Comparison of ENCODE assay signal across 9 cellular contexts in genomic region chr4:74133786-74134499, GRCh38. TPM values are rescaled to one million over a fixed set of nuclear protein-coding genes. Genes with fewer than 3 reads are reported as not detected.
DNase-seq lines count a peak whose midpoint lies in the region; ATAC-seq, FAIRE-seq and TF ChIP-seq lines count a peak whose summit lies in the region.
"Had no signal": no experiment of that assay in that cellular context is flagged by ENCODE, and none has a peak within 500 bp of the region (broad histone marks: within the 10 kb centered on the region; RNA-seq: fewer than 3 reads in every experiment).

No MANE protein-coding gene starts in this region.

- intact Hi-C loops in A673 (cut with micrococcal nuclease; ENCODE audit: unreplicated experiment): loop anchor here (2.0 to 10.0 kb wide), 3 partner anchors 189 to 562 kb away; no protein-coding TSS in a partner anchor
- intact Hi-C loops in endothelial cell of umbilical vein (cut with micrococcal nuclease): loop anchor here (1.0 to 5.0 kb wide), 12 partner anchors 35 to 823 kb away; partner anchors contain the start of genes CXCL2 and CXCL5

- H3K4me1 ChIP-seq in A673 (ENCODE audit: insufficient read depth, low read length, poor library complexity, severe bottlenecking) (no peaks in the 10 kb centered on the region), endothelial cell of umbilical vein (ENCODE audit: control insufficient read depth, extremely low read depth, insufficient read depth, low read length) (no peaks in the 10 kb centered on the region)

- FAIRE-seq in endothelial cell of umbilical vein (lab: Jason Lieb, UNC): peak; percentile 66

- DNase-seq in A673 (ENCODE audit: low spot score) (peak; percentile 73), NCI-H2196 treated with DMSO at 0.1 percent for 48 hours (lab: John Stamatoyannopoulos, UW; ENCODE audit: unreplicated experiment) (peak; percentile 17), endothelial cell of umbilical vein (ENCODE audit: low read depth, low spot score) (peak; percentile 90), mesothelial cell of epicardium (ENCODE audit: low spot score in 2 of 2, unreplicated experiment in 2 of 2) (peak in 1 of 2 experiments; percentile 76)
- peak; percentile 65 for DNase-seq in activated CD4-positive, alpha-beta T cell treated with anti-CD3 and anti-CD28 coated beads for 48 hours
- peak; percentile 47 to 50 for DNase-seq in stimulated activated naive CD8-positive, alpha-beta T cell treated with anti-CD3 and anti-CD28 coated beads, Interleukin-15, amount 100 ng/mL, for 72 hours

- H3K9me3 ChIP-seq in A673 (ENCODE audit: low read depth, low read length, poor library complexity, severe bottlenecking) (no peaks in the 10 kb centered on the region), endothelial cell of umbilical vein (replicated peaks; ENCODE audit: control insufficient read depth, insufficient read depth, low read length) (no peaks in the 10 kb centered on the region)

- H4K20me1 ChIP-seq in endothelial cell of umbilical vein (replicated peaks; ENCODE audit: control insufficient read depth, extremely low read depth, insufficient read depth, low read length): no peaks in the 10 kb centered on the region

- TF ChIP-seq POLR2A in endothelial cell of umbilical vein (IDR thresholded peaks at IDR 0.05; ENCODE audit: low read depth, low read length): no peak

- peaks cover 40% of the 10 kb centered on the region for H3K9me3 Mint-ChIP-seq in mesothelial cell of epicardium
- H3K9me3 Mint-ChIP-seq in stimulated activated naive CD8-positive, alpha-beta T cell treated with anti-CD3 and anti-CD28 coated beads, Interleukin-15, amount 100 ng/mL, for 72 hours: peaks cover 0 to 7% of the 10 kb centered on the region in 2 donors

- H3K4me3 ChIP-seq in A673 (ENCODE audit: low read depth, low read length, poor library complexity, severe bottlenecking): no peak overlapping the region
- H3K4me3 ChIP-seq in GM12875 (ENCODE audit: low read depth, low read length): no peak overlapping the region
- no peak overlapping the region for H3K4me3 ChIP-seq in endothelial cell of umbilical vein (replicated peaks in 1 of 3; ENCODE audit: insufficient read depth in 1 of 3, low read depth in 1 of 3, low read length in 3 of 3)
- H3K4me3 ChIP-seq: skin epidermis had no signal

- H2AFZ ChIP-seq in endothelial cell of umbilical vein (ENCODE audit: low read depth, low read length): peak overlapping the region; percentile 45

- no peak overlapping the region for H3K27ac Mint-ChIP-seq in mesothelial cell of epicardium
- H3K27ac Mint-ChIP-seq in stimulated activated naive CD8-positive, alpha-beta T cell treated with anti-CD3 and anti-CD28 coated beads, Interleukin-15, amount 100 ng/mL, for 72 hours: no peak overlapping the region

- H3K36me3 ChIP-seq in A673 (ENCODE audit: insufficient read depth, low read length, poor library complexity, severe bottlenecking) (no peaks in the 10 kb centered on the region), endothelial cell of umbilical vein (ENCODE audit: control insufficient read depth in 2 of 2, extremely low read depth in 1 of 2, insufficient read depth in 2 of 2, low read length in 2 of 2) (no peaks in the 10 kb centered on the region)

- dilution Hi-C loops in endothelial cell of umbilical vein (cut with MboI; ENCODE audit: extremely low pct_ligation_motif_present, low sequenced_read_pairs): no loop called here

- H3K27me3 ChIP-seq in A673 (replicated peaks; ENCODE audit: insufficient read depth, low read depth, low read length, poor library complexity) (no peaks in the 10 kb centered on the region), endothelial cell of umbilical vein (ENCODE audit: control insufficient read depth in 2 of 2, insufficient read depth in 2 of 2, low read length in 2 of 2) (no peaks in the 10 kb centered on the region)

- peaks cover 6% of the 10 kb centered on the region for H3K36me3 Mint-ChIP-seq in mesothelial cell of epicardium

- H3K4me1 Mint-ChIP-seq in mesothelial cell of epicardium: peaks cover 5% of the 10 kb centered on the region
- no peaks in the 10 kb centered on the region for H3K4me1 Mint-ChIP-seq in stimulated activated naive CD8-positive, alpha-beta T cell treated with anti-CD3 and anti-CD28 coated beads, Interleukin-15, amount 100 ng/mL, for 72 hours

- no peak overlapping the region for H3K9ac ChIP-seq in endothelial cell of umbilical vein (replicated peaks; ENCODE audit: extremely low read depth, insufficient read depth, low read length)

- TF ChIP-seq CTCF in A673 (conservative IDR thresholded peaks at IDR 0.05; ENCODE audit: low read depth, low read length): peak; percentile 68
- peak; percentile 68 for TF ChIP-seq CTCF in GM12875 (IDR thresholded peaks at IDR 0.05; ENCODE audit: borderline replicate concordance, insufficient read depth, low read depth, low read length)
- peak; percentile 64 to 81 for TF ChIP-seq CTCF in endothelial cell of umbilical vein (IDR thresholded peaks at IDR 0.05; ENCODE audit: extremely low read depth in 1 of 2, insufficient read depth in 1 of 2, low read depth in 1 of 2, low read length in 2 of 2)
- peak; percentile 63 for TF ChIP-seq CTCF in mesothelial cell of epicardium (IDR thresholded peaks at IDR 0.05; ENCODE audit: unreplicated experiment)

- H3K27ac ChIP-seq in A673 (ENCODE audit: low read depth, low read length, poor library complexity, severe bottlenecking) (no peak overlapping the region), endothelial cell of umbilical vein (ENCODE audit: insufficient read depth, low read depth, low read length) (no peak overlapping the region)
- H3K27ac ChIP-seq: skin epidermis had no signal

- no peak overlapping the region for H3K4me2 ChIP-seq in endothelial cell of umbilical vein (ENCODE audit: insufficient read depth, low read length)

- BruUV-seq in A673 (replicated peaks; lab: Mats Ljungman, UMichigan) (no TSS peak), endothelial cell of umbilical vein (replicated peaks; lab: Mats Ljungman, UMichigan) (no TSS peak)

- CTCF ChIA-PET in A673 (lab: Charles Lee): no interaction called here
- CTCF ChIA-PET in endothelial cell of umbilical vein (lab: Charles Lee): interaction anchor here (0.6 to 4.9 kb wide), 81 partner anchors 9 to 825 kb away, joined by 3 to 95 read pairs (median 5); partner anchors contain the start of genes CXCL1, CXCL2, CXCL3 and CXCL5

- POLR2A ChIA-PET in A673 (lab: Charles Lee; ENCODE audit: low non-redundant PET): no interaction called here
- POLR2A ChIA-PET in endothelial cell of umbilical vein (lab: Charles Lee): interaction anchor here (0.9 to 1.5 kb wide), 2 partner anchors 36 to 135 kb away, joined by 3 read pairs; partner anchors contain the start of gene CXCL2

- no peaks in the 10 kb centered on the region for H3K9me1 ChIP-seq in endothelial cell of umbilical vein (replicated peaks; ENCODE audit: control insufficient read depth, extremely low read depth, insufficient read depth, low read length)

- no peaks in the 10 kb centered on the region for H3K27me3 Mint-ChIP-seq in mesothelial cell of epicardium (ENCODE audit: low read depth)
- no peaks in the 10 kb centered on the region for H3K27me3 Mint-ChIP-seq in stimulated activated naive CD8-positive, alpha-beta T cell treated with anti-CD3 and anti-CD28 coated beads, Interleukin-15, amount 100 ng/mL, for 72 hours

- no peaks in the 10 kb centered on the region for H3K79me2 ChIP-seq in endothelial cell of umbilical vein (ENCODE audit: control insufficient read depth, insufficient read depth, low read length)

- H3K4me3 Mint-ChIP-seq in mesothelial cell of epicardium: no peak overlapping the region
- no peak overlapping the region for H3K4me3 Mint-ChIP-seq in stimulated activated naive CD8-positive, alpha-beta T cell treated with anti-CD3 and anti-CD28 coated beads, Interleukin-15, amount 100 ng/mL, for 72 hours

- ATAC-seq in HG02938 (IDR thresholded peaks at IDR 0.05; ENCODE audit: unreplicated experiment): peak; percentile 89
- ATAC-seq in stimulated activated naive CD8-positive, alpha-beta T cell treated with anti-CD3 and anti-CD28 coated beads, Interleukin-15, amount 100 ng/mL, for 72 hours: peak; percentile 68

TF ChIP-seq in endothelial cell of umbilical vein, 7 proteins besides CTCF, POLR2A, EP300 and RAD21 (continues in another document):
- TF ChIP-seq POLR2AphosphoS5 (IDR thresholded peaks at IDR 0.05; ENCODE audit: insufficient read depth, low read depth, low read length): no peak
- TF ChIP-seq MAX (IDR thresholded peaks at IDR 0.05; ENCODE audit: insufficient read depth, insufficient read length): no peak
- no peak for TF ChIP-seq JUN (IDR thresholded peaks at IDR 0.05; ENCODE audit: borderline replicate concordance, insufficient read depth, insufficient read length, low read depth)
- no peak for TF ChIP-seq EZH2 (IDR thresholded peaks at IDR 0.05; ENCODE audit: borderline replicate concordance, low read depth, low read length, severe bottlenecking)
- TF ChIP-seq MYC (IDR thresholded peaks at IDR 0.05; ENCODE audit: low read depth, low read length): no peak
- no peak for TF ChIP-seq FOS (IDR thresholded peaks at IDR 0.05; ENCODE audit: borderline replicate concordance, insufficient read depth, low read length)

RNA-seq across cellular contexts. Expression of gene MTHFD2L, which starts 24.0 kb away (rescaled TPM):
- total RNA-seq in A673 (2021): 11.3 and 11.4 TPM in 2 replicates
- total RNA-seq in endothelial cell of umbilical vein: 12.4 and 15.2 TPM in 2 replicates
- 4.4 and 6.9 TPM in 2 replicates for polyA plus RNA-seq in endothelial cell of umbilical vein
- polyA plus RNA-seq in endothelial cell of umbilical vein (2011; cell fraction: cytosol; rRNA removed): 5.7 and 5.8 TPM in 2 replicates
- polyA plus RNA-seq in endothelial cell of umbilical vein (2011; cell fraction: nucleus; rRNA removed): 10.9 and 17.7 TPM in 2 replicates
- 5.8 and 9.6 TPM in 2 replicates for polyA plus RNA-seq in endothelial cell of umbilical vein (2012)
- polyA minus RNA-seq in endothelial cell of umbilical vein: 10.8 and 12.9 TPM in 2 replicates
- 9.7 TPM for polyA minus RNA-seq in endothelial cell of umbilical vein (2011; cell fraction: cytosol; rRNA and poly(A)+ RNA removed)
- 40.7 and 49.2 TPM in 2 replicates for polyA minus RNA-seq in endothelial cell of umbilical vein (2011; cell fraction: nucleus; rRNA and poly(A)+ RNA removed)
- 19.2 to 21.1 TPM (median 20.9 TPM) in 3 replicates for total RNA-seq in mesothelial cell of epicardium

RNA-seq across cellular contexts. Expression of gene CXCL2, which starts 34.9 kb away (rescaled TPM):
- total RNA-seq in A673 (2021): 0.90 TPM in 1 of 2 replicates, not detected in the other
- total RNA-seq in endothelial cell of umbilical vein: 6.2 and 8.6 TPM in 2 replicates
- 15.1 and 15.9 TPM in 2 replicates for polyA plus RNA-seq in endothelial cell of umbilical vein
- 15.3 and 24.9 TPM in 2 replicates for polyA plus RNA-seq in endothelial cell of umbilical vein (2011; cell fraction: cytosol; rRNA removed)
- 72.1 and 85.7 TPM in 2 replicates for polyA plus RNA-seq in endothelial cell of umbilical vein (2011; cell fraction: nucleus; rRNA removed)
- polyA plus RNA-seq in endothelial cell of umbilical vein (2012): 8.9 and 11.1 TPM in 2 replicates
- polyA minus RNA-seq in endothelial cell of umbilical vein: 4.0 and 4.9 TPM in 2 replicates
- 68.0 TPM for polyA minus RNA-seq in endothelial cell of umbilical vein (2011; cell fraction: cytosol; rRNA and poly(A)+ RNA removed)
- polyA minus RNA-seq in endothelial cell of umbilical vein (2011; cell fraction: nucleus; rRNA and poly(A)+ RNA removed): 36.4 and 70.3 TPM in 2 replicates
- 8.7 to 12.7 TPM (median 9.8 TPM) in 3 replicates for total RNA-seq in mesothelial cell of epicardium
